Comparison of ENCODE assay signal across 10 cellular contexts in the genomic region with DNA sequence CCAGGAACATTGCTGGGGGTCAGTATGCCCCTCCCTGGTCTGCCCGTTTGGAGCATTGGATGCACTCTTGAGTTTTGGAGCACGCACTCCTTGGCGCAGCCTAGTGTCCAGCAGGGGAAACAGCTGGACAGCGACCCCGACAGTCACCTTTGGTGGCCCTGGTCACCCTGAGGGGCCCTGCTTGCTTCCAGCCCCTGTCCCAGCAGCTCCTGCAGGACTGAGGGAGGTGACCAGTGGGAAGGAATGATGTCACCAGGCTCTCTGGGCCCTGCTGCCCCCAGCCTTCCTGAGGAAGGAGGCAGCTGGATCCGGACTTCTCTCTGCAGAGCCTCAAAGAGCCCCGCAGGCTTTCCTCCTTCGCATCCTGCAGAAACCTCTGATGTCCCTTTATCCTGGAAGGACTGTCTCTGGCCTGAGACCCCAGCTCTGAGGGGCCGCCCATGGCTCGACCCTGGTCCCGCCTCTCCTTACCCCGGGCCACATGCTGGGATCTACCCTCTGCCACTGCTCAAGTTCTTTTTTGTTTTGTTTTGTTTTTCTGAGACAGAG. TPM values are rescaled to one million over a fixed set of nuclear protein-coding genes. Genes with fewer than 3 reads are reported as not detected.
DNase-seq lines count a peak whose midpoint lies in the region; ATAC-seq, FAIRE-seq and TF ChIP-seq lines count a peak whose summit lies in the region.
"Had no signal": no experiment of that assay in that cellular context is flagged by ENCODE, and none has a peak within 500 bp of the region (broad histone marks: within the 10 kb centered on the region; RNA-seq: fewer than 3 reads in every experiment).

No MANE protein-coding gene starts in this region.

- TF ChIP-seq CTCF in D721Med (IDR thresholded peaks at IDR 0.05; ENCODE audit: insufficient read depth, missing control alignments) = no peak

- peak overlapping the region; percentile 69 for H3K27ac Mint-ChIP-seq in T-helper 1 cell treated with Interleukin-12 subunit alpha and Interleukin-12 subunit beta and Interleukin-4 antibody, amounts not matched to agents 30 μg/mL and 1 μg/mL, for 36 hours
- H3K27ac Mint-ChIP-seq in activated T-helper 1 cell treated with anti-CD3 and anti-CD28 coated beads, Interleukin-12 subunit alpha, Interleukin-12 subunit beta, Interleukin-2, Interleukin-4 antibody, amounts not matched to agents 30 ng/mL and 10 ng/mL and 1 ng/mL, durations not matched to agents 14 hours and 24 hours and 36 hours = peak overlapping the region; percentile 73
- peak overlapping the region in 1 of 2 donors; percentile 21 for H3K27ac Mint-ChIP-seq in stimulated activated naive CD8-positive, alpha-beta T cell treated with anti-CD3 and anti-CD28 coated beads, Interleukin-15, amount 100 ng/mL, for 72 hours

- H3K36me3 Mint-ChIP-seq in T-helper 1 cell treated with Interleukin-12 subunit alpha and Interleukin-12 subunit beta and Interleukin-4 antibody, amounts not matched to agents 30 μg/mL and 1 μg/mL, for 36 hours (ENCODE audit: low read depth) = peaks cover 11% of the 10 kb centered on the region
- H3K36me3 Mint-ChIP-seq in activated T-helper 1 cell treated with anti-CD3 and anti-CD28 coated beads, Interleukin-12 subunit alpha, Interleukin-12 subunit beta, Interleukin-2, Interleukin-4 antibody, amounts not matched to agents 30 ng/mL and 10 ng/mL and 1 ng/mL, durations not matched to agents 14 hours and 24 hours and 36 hours (ENCODE audit: low read depth) = peaks cover 4% of the 10 kb centered on the region

- no peak for DNase-seq in T-helper 1 cell
- DNase-seq in activated T-helper 1 cell treated with anti-CD3 and anti-CD28 coated beads, Interleukin-12 subunit alpha, Interleukin-12 subunit beta, Interleukin-2, Interleukin-4 antibody, amounts not matched to agents 30 ng/mL and 10 ng/mL and 1 ng/mL, durations not matched to agents 14 hours and 24 hours and 36 hours (ENCODE audit: low spot score) = no peak
- peak; percentile 73 for DNase-seq in islet precursor cell
- no peak for DNase-seq in stimulated activated naive CD8-positive, alpha-beta T cell treated with anti-CD3 and anti-CD28 coated beads, Interleukin-15, amount 100 ng/mL, for 72 hours
- DNase-seq in stimulated activated CD4-positive, alpha-beta T cell treated with anti-CD3 and anti-CD28 coated beads, Interleukin-4, amount 100 ng/mL, for 4 hours = no peak
- DNase-seq in D721Med (ENCODE audit: insufficient read length, low spot score) = no peak
- DNase-seq in NCI-H2227 treated with DMSO at 0.1 percent for 48 hours (lab: John Stamatoyannopoulos, UW) = no peak
- DNase-seq: NCI-H146 had no signal

- FAIRE-seq in D721Med (lab: Jason Lieb, UNC) = no peak
- FAIRE-seq: A204.1 had no signal

- peak; percentile 52 for ATAC-seq in stimulated activated naive CD8-positive, alpha-beta T cell treated with anti-CD3 and anti-CD28 coated beads, Interleukin-15, amount 100 ng/mL, for 72 hours

- intact Hi-C loops in activated T-helper 1 cell treated with anti-CD3 and anti-CD28 coated beads, Interleukin-12 subunit alpha, Interleukin-12 subunit beta, Interleukin-2, Interleukin-4 antibody, amounts not matched to agents 30 ng/mL and 10 ng/mL and 1 ng/mL, durations not matched to agents 14 hours and 24 hours and 36 hours (cut with micrococcal nuclease) = loop anchor here (1.0 kb wide), 1 partner anchor 9 kb away; no protein-coding TSS in a partner anchor

- no peaks in the 10 kb centered on the region for H3K9me3 Mint-ChIP-seq in T-helper 1 cell treated with Interleukin-12 subunit alpha and Interleukin-12 subunit beta and Interleukin-4 antibody, amounts not matched to agents 30 μg/mL and 1 μg/mL, for 36 hours
- H3K9me3 Mint-ChIP-seq in activated T-helper 1 cell treated with anti-CD3 and anti-CD28 coated beads, Interleukin-12 subunit alpha, Interleukin-12 subunit beta, Interleukin-2, Interleukin-4 antibody, amounts not matched to agents 30 ng/mL and 10 ng/mL and 1 ng/mL, durations not matched to agents 14 hours and 24 hours and 36 hours = no peaks in the 10 kb centered on the region
- no peaks in the 10 kb centered on the region for H3K9me3 Mint-ChIP-seq in stimulated activated naive CD8-positive, alpha-beta T cell treated with anti-CD3 and anti-CD28 coated beads, Interleukin-15, amount 100 ng/mL, for 72 hours

- no peaks in the 10 kb centered on the region for H3K27me3 Mint-ChIP-seq in T-helper 1 cell treated with Interleukin-12 subunit alpha and Interleukin-12 subunit beta and Interleukin-4 antibody, amounts not matched to agents 30 μg/mL and 1 μg/mL, for 36 hours (ENCODE audit: low read depth)
- no peaks in the 10 kb centered on the region for H3K27me3 Mint-ChIP-seq in activated T-helper 1 cell treated with anti-CD3 and anti-CD28 coated beads, Interleukin-12 subunit alpha, Interleukin-12 subunit beta, Interleukin-2, Interleukin-4 antibody, amounts not matched to agents 30 ng/mL and 10 ng/mL and 1 ng/mL, durations not matched to agents 14 hours and 24 hours and 36 hours (ENCODE audit: insufficient read depth)
- no peaks in the 10 kb centered on the region for H3K27me3 Mint-ChIP-seq in stimulated activated naive CD8-positive, alpha-beta T cell treated with anti-CD3 and anti-CD28 coated beads, Interleukin-15, amount 100 ng/mL, for 72 hours

- H3K4me3 Mint-ChIP-seq in T-helper 1 cell treated with Interleukin-12 subunit alpha and Interleukin-12 subunit beta and Interleukin-4 antibody, amounts not matched to agents 30 μg/mL and 1 μg/mL, for 36 hours = peak overlapping the region; percentile 57
- H3K4me3 Mint-ChIP-seq in activated T-helper 1 cell treated with anti-CD3 and anti-CD28 coated beads, Interleukin-12 subunit alpha, Interleukin-12 subunit beta, Interleukin-2, Interleukin-4 antibody, amounts not matched to agents 30 ng/mL and 10 ng/mL and 1 ng/mL, durations not matched to agents 14 hours and 24 hours and 36 hours = peak overlapping the region; percentile 72
- H3K4me3 Mint-ChIP-seq in stimulated activated naive CD8-positive, alpha-beta T cell treated with anti-CD3 and anti-CD28 coated beads, Interleukin-15, amount 100 ng/mL, for 72 hours = no peak overlapping the region

- peaks cover 38% of the 10 kb centered on the region for H3K4me1 Mint-ChIP-seq in T-helper 1 cell treated with Interleukin-12 subunit alpha and Interleukin-12 subunit beta and Interleukin-4 antibody, amounts not matched to agents 30 μg/mL and 1 μg/mL, for 36 hours (ENCODE audit: low read depth)
- H3K4me1 Mint-ChIP-seq in activated T-helper 1 cell treated with anti-CD3 and anti-CD28 coated beads, Interleukin-12 subunit alpha, Interleukin-12 subunit beta, Interleukin-2, Interleukin-4 antibody, amounts not matched to agents 30 ng/mL and 10 ng/mL and 1 ng/mL, durations not matched to agents 14 hours and 24 hours and 36 hours (ENCODE audit: low read depth) = peaks cover 47% of the 10 kb centered on the region
- H3K4me1 Mint-ChIP-seq in stimulated activated naive CD8-positive, alpha-beta T cell treated with anti-CD3 and anti-CD28 coated beads, Interleukin-15, amount 100 ng/mL, for 72 hours = peaks cover 55% of the 10 kb centered on the region

RNA-seq across cellular contexts. Expression of a gene that starts 11.8 kb away (rescaled TPM):
- total RNA-seq in activated T-helper 1 cell treated with anti-CD3 and anti-CD28 coated beads, Interleukin-12 subunit alpha, Interleukin-12 subunit beta, Interleukin-2, Interleukin-4 antibody, amounts not matched to agents 30 ng/mL and 10 ng/mL and 1 ng/mL, durations not matched to agents 14 hours and 24 hours and 36 hours = 0.07 TPM in 1 of 2 replicates, not detected in the other

RNA-seq across cellular contexts. Expression of a gene that starts 21.9 kb away (rescaled TPM):
- 993 TPM in 2 replicates for total RNA-seq in activated T-helper 1 cell treated with anti-CD3 and anti-CD28 coated beads, Interleukin-12 subunit alpha, Interleukin-12 subunit beta, Interleukin-2, Interleukin-4 antibody, amounts not matched to agents 30 ng/mL and 10 ng/mL and 1 ng/mL, durations not matched to agents 14 hours and 24 hours and 36 hours

RNA-seq across cellular contexts. Expression of a gene that starts 25.1 kb away (rescaled TPM):
- 0.15 and 0.39 TPM in 2 replicates for total RNA-seq in activated T-helper 1 cell treated with anti-CD3 and anti-CD28 coated beads, Interleukin-12 subunit alpha, Interleukin-12 subunit beta, Interleukin-2, Interleukin-4 antibody, amounts not matched to agents 30 ng/mL and 10 ng/mL and 1 ng/mL, durations not matched to agents 14 hours and 24 hours and 36 hours

RNA-seq across cellular contexts. Expression of a gene that starts 41.0 kb away (rescaled TPM):
- 11.9 and 12.8 TPM in 2 replicates for total RNA-seq in activated T-helper 1 cell treated with anti-CD3 and anti-CD28 coated beads, Interleukin-12 subunit alpha, Interleukin-12 subunit beta, Interleukin-2, Interleukin-4 antibody, amounts not matched to agents 30 ng/mL and 10 ng/mL and 1 ng/mL, durations not matched to agents 14 hours and 24 hours and 36 hours

RNA-seq across cellular contexts. Expression of a gene that starts 47.5 kb away (rescaled TPM):
- 9.6 and 12.4 TPM in 2 replicates for total RNA-seq in activated T-helper 1 cell treated with anti-CD3 and anti-CD28 coated beads, Interleukin-12 subunit alpha, Interleukin-12 subunit beta, Interleukin-2, Interleukin-4 antibody, amounts not matched to agents 30 ng/mL and 10 ng/mL and 1 ng/mL, durations not matched to agents 14 hours and 24 hours and 36 hours

Comparison
In these comparisons a context has a peak if more than half of its experiments do, and no peak if none do; other contexts are left out.
1. H3K4me3 Mint-ChIP-seq: peak in T-helper 1 cell treated with Interleukin-12 subunit alpha and Interleukin-12 subunit beta and Interleukin-4 antibody, amounts not matched to agents 30 μg/mL and 1 μg/mL, for 36 hours (single experiment) and activated T-helper 1 cell treated with anti-CD3 and anti-CD28 coated beads, Interleukin-12 subunit alpha, Interleukin-12 subunit beta, Interleukin-2, Interleukin-4 antibody, amounts not matched to agents 30 ng/mL and 10 ng/mL and 1 ng/mL, durations not matched to agents 14 hours and 24 hours and 36 hours (single experiment); none in stimulated activated naive CD8-positive, alpha-beta T cell treated with anti-CD3 and anti-CD28 coated beads, Interleukin-15, amount 100 ng/mL, for 72 hours (0 of 2).